3 cellular contexts compared by ENCODE assay signal in genomic region chr3:63745757-63746156, GRCh38.
TF ChIP-seq lines count a peak whose summit lies in the region.

No MANE protein-coding gene starts in this region.

TF ChIP-seq in GM12878, 131 proteins besides CTCF, POLR2A, EP300 and RAD21:
- TF ChIP-seq ETV6 (conservative IDR thresholded peaks at IDR 0.05 in 1 of 2, IDR thresholded peaks at IDR 0.05 in 1 of 2; ENCODE audit: borderline replicate concordance in 1 of 2, low read depth in 1 of 2) (peak in 1 of 2 experiments; percentile 65; a peak in 1 of 4 replicates), SMAD1 (IDR thresholded peaks at IDR 0.05; ENCODE audit: low read depth, partially characterized antibody) (no peak), NFXL1 (IDR thresholded peaks at IDR 0.05; ENCODE audit: borderline replicate concordance) (0 out of 2 replicates have a peak, but pooled peaks have one; percentile 17)

TF ChIP-seq in K562, 482 proteins besides CTCF, POLR2A, EP300 and RAD21:
- TF ChIP-seq SMARCA4 (IDR thresholded peaks at IDR 0.05) (no peak), EWSR1 (IDR thresholded peaks at IDR 0.05; ENCODE audit: borderline replicate concordance, low read depth, partially characterized antibody) (peak; percentile 55), ZBTB11 (CRISPR knock-in tag; IDR thresholded peaks at IDR 0.05) (peak in 1 of 3 experiments; percentile 87; a peak in 2 of 6 replicates)

TF ChIP-seq in neural cell, 6 proteins besides CTCF, POLR2A, EP300 and RAD21:
- TF ChIP-seq TAF1 (IDR thresholded peaks at IDR 0.05; ENCODE audit: low read depth) (no peak), REST (IDR thresholded peaks at IDR 0.05; ENCODE audit: borderline replicate concordance) (no peak), POLR2AphosphoS5 (IDR thresholded peaks at IDR 0.05) (no peak), MXI1 (conservative IDR thresholded peaks at IDR 0.05; ENCODE audit: poor library complexity, severe bottlenecking) (no peak), EZH2 (IDR thresholded peaks at IDR 0.05; ENCODE audit: borderline replicate concordance, insufficient read depth, low read length, poor library complexity, severe bottlenecking) (no peak), SMC3 (conservative IDR thresholded peaks at IDR 0.05; ENCODE audit: poor library complexity) (no peak)
TF ChIP-seq in neural cell: peak in this region for 0.
